Comparison of ENCODE assay signal across 18 cellular contexts in genomic region chr3:153552887-153553604, GRCh38.
A peak's percentile ranks its signal among the peaks of the same experiment; 100 is the strongest.
DNase-seq lines count a peak whose midpoint lies in the region; ATAC-seq and TF ChIP-seq lines count a peak whose summit lies in the region.
"Had no signal": no experiment of that assay in that cellular context is flagged by ENCODE, and none has a peak within 500 bp of the region (broad histone marks: within the 10 kb centered on the region; RNA-seq: fewer than 3 reads in every experiment).

No MANE protein-coding gene starts in this region.

- H3K4me1 Mint-ChIP-seq in activated naive CD4-positive, alpha-beta T cell treated with anti-CD3 and anti-CD28 coated beads, Interleukin-2, amount 50 U/mL, for 24 hours: peaks cover 4% of the 10 kb centered on the region
- H3K4me1 Mint-ChIP-seq: CD14-positive monocyte had no signal

- H3K27ac ChIP-seq in 22Rv1 (peak overlapping the region; percentile 17; the same call in 1 of the 2 replicates), Panc1 (ENCODE audit: low read length) (no peak overlapping the region), lower lobe of right lung (no peak overlapping the region)
- H3K27ac ChIP-seq: KMS-11, Peyer's patch had no signal

- intact Hi-C loops in Panc1 (cut with micrococcal nuclease; ENCODE audit: unreplicated experiment): no loop called here
- intact Hi-C loops in lower lobe of right lung (cut with DNase I): no loop called here

- BruUV-seq in Panc1 (replicated peaks; lab: Mats Ljungman, UMichigan): no TSS peak

- H3K9me3 ChIP-seq in Panc1 (ENCODE audit: control insufficient read depth, insufficient read depth, low read depth, low read length) (no peaks in the 10 kb centered on the region), lower lobe of right lung (no peaks in the 10 kb centered on the region)
- H3K9me3 ChIP-seq: Peyer's patch had no signal

- no peaks in the 10 kb centered on the region for H3K36me3 Mint-ChIP-seq in activated naive CD4-positive, alpha-beta T cell treated with anti-CD3 and anti-CD28 coated beads, Interleukin-2, amount 50 U/mL, for 24 hours
- H3K36me3 Mint-ChIP-seq: CD14-positive monocyte had no signal

- H3K27me3 ChIP-seq in Panc1 (ENCODE audit: control insufficient read depth, insufficient read depth, low read length) (no peaks in the 10 kb centered on the region), lower lobe of right lung (ENCODE audit: low read depth) (no peaks in the 10 kb centered on the region)
- H3K27me3 ChIP-seq: Peyer's patch had no signal

- no peak overlapping the region for H3K4me3 Mint-ChIP-seq in activated naive CD4-positive, alpha-beta T cell treated with anti-CD3 and anti-CD28 coated beads, Interleukin-2, amount 50 U/mL, for 24 hours
- H3K4me3 Mint-ChIP-seq: CD14-positive monocyte had no signal

- POLR2A ChIA-PET in Panc1 (lab: Charles Lee): no interaction called here

- H3K27ac Mint-ChIP-seq in activated naive CD4-positive, alpha-beta T cell treated with anti-CD3 and anti-CD28 coated beads, Interleukin-2, amount 50 U/mL, for 24 hours: peak overlapping the region; percentile 35
- H3K27ac Mint-ChIP-seq: CD14-positive monocyte had no signal

- H3K4me1 ChIP-seq in Panc1 (ENCODE audit: control insufficient read depth, insufficient read depth, low read length) (no peaks in the 10 kb centered on the region), lower lobe of right lung (no peaks in the 10 kb centered on the region)
- H3K4me1 ChIP-seq: Peyer's patch had no signal

- H3K36me3 ChIP-seq in Panc1 (ENCODE audit: control insufficient read depth, insufficient read depth, low read length) (no peaks in the 10 kb centered on the region), lower lobe of right lung (no peaks in the 10 kb centered on the region)
- H3K36me3 ChIP-seq: Peyer's patch had no signal

- no peak for DNase-seq in activated naive CD4-positive, alpha-beta T cell (lab: John Stamatoyannopoulos, UW)
- no peak for DNase-seq in Panc1 (ENCODE audit: low read depth, low spot score)
- peak; percentile 4 for DNase-seq in fibroblast of pulmonary artery (ENCODE audit: low read depth)
- DNase-seq in lower lobe of right lung: no peak
- DNase-seq in OCI-M2 (lab: John Stamatoyannopoulos, UW; ENCODE audit: unreplicated experiment): no peak
- DNase-seq in HK-2 (ENCODE audit: unreplicated experiment): no peak
- DNase-seq: AML-193, COR-L47, EL, NCI-H1092 treated with DMSO at 0.1 percent for 48 hours, NCI-H2081 treated with DMSO at 0.1 percent for 48 hours, NCI-H510A treated with DMSO at 0.1 percent for 48 hours, NCI-H82, Peyer's patch had no signal

- H3K27me3 Mint-ChIP-seq in activated naive CD4-positive, alpha-beta T cell treated with anti-CD3 and anti-CD28 coated beads, Interleukin-2, amount 50 U/mL, for 24 hours: no peaks in the 10 kb centered on the region

- ATAC-seq in Panc1 (0 out of 2 replicates have a peak, but pooled peaks have one; percentile 53), lower lobe of right lung (no peak)

- H3K4me3 ChIP-seq in Panc1 (ENCODE audit: low read depth in 2 of 2, low read length in 2 of 2) (0 out of 4 replicates have a peak overlapping the region, but pooled peaks of 1 of the 2 experiments have one; percentile 1), fibroblast of pulmonary artery (replicated peaks; ENCODE audit: low read depth, low read length) (no peak overlapping the region), lower lobe of right lung (no peak overlapping the region)
- H3K4me3 ChIP-seq: Peyer's patch had no signal

- CTCF ChIA-PET in Panc1 (lab: Charles Lee): no interaction called here

- no peaks in the 10 kb centered on the region for H3K9me3 Mint-ChIP-seq in activated naive CD4-positive, alpha-beta T cell treated with anti-CD3 and anti-CD28 coated beads, Interleukin-2, amount 50 U/mL, for 24 hours

- in situ Hi-C loops in Panc1 (cut with HindIII; ENCODE audit: low pct_unique_long_range_greater_than_20kb, low sequenced_read_pairs): no loop called here

- TF ChIP-seq CTCF in 22Rv1 (IDR thresholded peaks at IDR 0.05) (no peak), Panc1 (IDR thresholded peaks at IDR 0.05) (no peak), fibroblast of pulmonary artery (IDR thresholded peaks at IDR 0.05; ENCODE audit: low read length, missing control alignments) (no peak), lower lobe of right lung (IDR thresholded peaks at IDR 0.05) (no peak)
